1 cellular context compared by ENCODE assay signal in the genomic region with DNA sequence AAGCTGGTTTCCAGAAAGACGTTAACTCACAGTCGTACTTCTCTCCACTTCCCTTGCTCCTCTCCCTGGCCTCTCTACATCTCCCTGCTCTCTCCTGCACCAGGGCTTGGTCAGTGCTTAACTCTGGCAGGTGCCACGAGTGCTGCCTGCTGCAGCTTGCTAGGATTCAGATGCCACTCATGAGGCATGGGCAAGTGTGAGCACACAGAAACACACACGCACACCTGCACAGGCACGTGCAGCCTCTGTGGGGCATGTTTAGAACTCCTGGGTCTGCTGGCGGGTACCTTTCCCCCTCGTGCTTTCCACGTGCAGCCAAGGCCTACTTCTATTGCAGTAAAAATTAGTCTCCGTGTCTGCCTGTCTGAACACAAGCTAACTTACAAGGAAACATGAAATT.
TF ChIP-seq lines count a peak whose summit lies in the region.

No MANE protein-coding gene starts in this region.

TF ChIP-seq in H1, 55 proteins besides CTCF, POLR2A, EP300 and RAD21:
- no peak for TF ChIP-seq SIX5 (IDR thresholded peaks at IDR 0.05; ENCODE audit: low read depth, low read length)
- no peak for TF ChIP-seq RFX5 (IDR thresholded peaks at IDR 0.05; ENCODE audit: borderline replicate concordance, low read depth, low read length)
- no peak for TF ChIP-seq CEBPB (IDR thresholded peaks at IDR 0.05; ENCODE audit: low read depth, low read length)
- no peak for TF ChIP-seq TCF12 (IDR thresholded peaks at IDR 0.05; ENCODE audit: low read depth, low read length)
- no peak for TF ChIP-seq JUND (IDR thresholded peaks at IDR 0.05; ENCODE audit: low read length)
- no peak for TF ChIP-seq KDM1A (IDR thresholded peaks at IDR 0.05; ENCODE audit: borderline replicate concordance, low read length)
- no peak for TF ChIP-seq SP4 (IDR thresholded peaks at IDR 0.05; ENCODE audit: low read length)
- TF ChIP-seq JUN (IDR thresholded peaks at IDR 0.05; ENCODE audit: low read depth, low read length) = no peak
TF ChIP-seq in H1: peak in this region for 0.
